Comparison of ENCODE assay signal across 1 cellular context in the genomic region with DNA sequence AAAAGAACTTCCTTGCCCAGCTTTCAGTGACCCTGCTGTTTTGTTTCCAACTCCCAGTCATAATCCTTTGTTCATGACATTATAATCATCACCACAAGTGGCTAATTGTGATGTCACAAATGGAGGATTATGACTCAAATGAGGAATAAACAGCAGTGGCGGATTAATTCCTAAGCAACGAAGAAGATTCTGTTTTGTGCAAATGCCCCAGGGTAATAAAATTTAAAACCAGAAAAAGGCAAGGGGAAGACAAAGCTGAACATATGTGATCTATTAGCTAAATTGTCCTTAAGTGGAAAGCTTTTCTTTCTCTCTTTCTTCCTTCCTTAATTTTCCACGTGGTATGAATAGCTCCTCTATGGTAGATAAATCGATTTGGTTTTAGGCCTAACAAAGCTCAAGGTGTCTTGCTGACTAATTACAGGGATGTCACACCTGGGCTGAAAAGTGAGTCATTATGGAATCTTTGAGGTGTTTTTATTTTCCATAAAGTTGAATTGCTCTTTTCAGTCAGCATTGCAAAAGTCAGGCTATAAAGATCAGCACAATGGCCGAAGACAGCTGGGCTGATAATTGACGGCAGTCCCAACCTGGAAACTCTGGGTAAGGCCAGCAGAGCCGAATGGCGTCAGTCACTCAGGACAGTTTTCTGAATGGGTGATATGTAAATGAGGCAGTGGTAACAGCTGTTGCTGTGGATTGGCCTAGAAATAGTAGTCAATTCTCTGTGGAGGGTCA.
TF ChIP-seq lines count a peak whose summit lies in the region.

No MANE protein-coding gene starts in this region.

TF ChIP-seq in GM12878, 131 proteins besides CTCF, POLR2A, EP300 and RAD21 (continued from another document):
- TF ChIP-seq, protein P1, sequence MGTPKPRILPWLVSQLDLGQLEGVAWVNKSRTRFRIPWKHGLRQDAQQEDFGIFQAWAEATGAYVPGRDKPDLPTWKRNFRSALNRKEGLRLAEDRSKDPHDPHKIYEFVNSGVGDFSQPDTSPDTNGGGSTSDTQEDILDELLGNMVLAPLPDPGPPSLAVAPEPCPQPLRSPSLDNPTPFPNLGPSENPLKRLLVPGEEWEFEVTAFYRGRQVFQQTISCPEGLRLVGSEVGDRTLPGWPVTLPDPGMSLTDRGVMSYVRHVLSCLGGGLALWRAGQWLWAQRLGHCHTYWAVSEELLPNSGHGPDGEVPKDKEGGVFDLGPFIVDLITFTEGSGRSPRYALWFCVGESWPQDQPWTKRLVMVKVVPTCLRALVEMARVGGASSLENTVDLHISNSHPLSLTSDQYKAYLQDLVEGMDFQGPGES (IDR thresholded peaks at IDR 0.05): no peak
- TF ChIP-seq SP1 (IDR thresholded peaks at IDR 0.05; ENCODE audit: low read depth, low read length) (no peak), STAT1 (conservative IDR thresholded peaks at IDR 0.05) (no peak), LARP7 (IDR thresholded peaks at IDR 0.05) (no peak), IKZF2 (IDR thresholded peaks at IDR 0.05) (peak; percentile 70 to 74; a peak in 3 of 4 replicates), JUND (IDR thresholded peaks at IDR 0.05; ENCODE audit: low read depth, low read length) (0 out of 2 replicates have a peak, but pooled peaks have one; percentile 30), ZNF207 (IDR thresholded peaks at IDR 0.05; ENCODE audit: borderline replicate concordance) (no peak), ESRRA (IDR thresholded peaks at IDR 0.05; ENCODE audit: low read length) (no peak), POLR2AphosphoS2 (IDR thresholded peaks at IDR 0.05; ENCODE audit: low read depth, low read length) (no peak), TCF7 (IDR thresholded peaks at IDR 0.05; ENCODE audit: borderline replicate concordance) (no peak), BACH1 (IDR thresholded peaks at IDR 0.05; ENCODE audit: borderline replicate concordance) (no peak), ATF7 (IDR thresholded peaks at IDR 0.05; ENCODE audit: low read depth) (peak; percentile 61), KDM1A (IDR thresholded peaks at IDR 0.05; ENCODE audit: borderline replicate concordance) (no peak), IKZF1 (conservative IDR thresholded peaks at IDR 0.05) (peak; percentile 69), ZSCAN29 (IDR thresholded peaks at IDR 0.05) (no peak), MTA3 (IDR thresholded peaks at IDR 0.05; ENCODE audit: borderline replicate concordance, low read length) (no peak), MTA2 (IDR thresholded peaks at IDR 0.05; ENCODE audit: low read depth) (peak; percentile 79), FOXM1 (IDR thresholded peaks at IDR 0.05; ENCODE audit: low read depth, low read length) (no peak), MXI1 (IDR thresholded peaks at IDR 0.05; ENCODE audit: low read depth, low read length) (no peak), HDAC6 (IDR thresholded peaks at IDR 0.05; ENCODE audit: unreplicated experiment) (no peak), ASH2L (IDR thresholded peaks at IDR 0.05; ENCODE audit: borderline replicate concordance, low read depth) (no peak)
- TF ChIP-seq, protein P2, sequence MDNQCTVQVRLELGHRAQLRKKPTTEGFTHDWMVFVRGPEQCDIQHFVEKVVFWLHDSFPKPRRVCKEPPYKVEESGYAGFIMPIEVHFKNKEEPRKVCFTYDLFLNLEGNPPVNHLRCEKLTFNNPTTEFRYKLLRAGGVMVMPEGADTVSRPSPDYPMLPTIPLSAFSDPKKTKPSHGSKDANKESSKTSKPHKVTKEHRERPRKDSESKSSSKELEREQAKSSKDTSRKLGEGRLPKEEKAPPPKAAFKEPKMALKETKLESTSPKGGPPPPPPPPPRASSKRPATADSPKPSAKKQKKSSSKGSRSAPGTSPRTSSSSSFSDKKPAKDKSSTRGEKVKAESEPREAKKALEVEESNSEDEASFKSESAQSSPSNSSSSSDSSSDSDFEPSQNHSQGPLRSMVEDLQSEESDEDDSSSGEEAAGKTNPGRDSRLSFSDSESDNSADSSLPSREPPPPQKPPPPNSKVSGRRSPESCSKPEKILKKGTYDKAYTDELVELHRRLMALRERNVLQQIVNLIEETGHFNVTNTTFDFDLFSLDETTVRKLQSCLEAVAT (IDR thresholded peaks at IDR 0.05): no peak
- TF ChIP-seq, protein P3, sequence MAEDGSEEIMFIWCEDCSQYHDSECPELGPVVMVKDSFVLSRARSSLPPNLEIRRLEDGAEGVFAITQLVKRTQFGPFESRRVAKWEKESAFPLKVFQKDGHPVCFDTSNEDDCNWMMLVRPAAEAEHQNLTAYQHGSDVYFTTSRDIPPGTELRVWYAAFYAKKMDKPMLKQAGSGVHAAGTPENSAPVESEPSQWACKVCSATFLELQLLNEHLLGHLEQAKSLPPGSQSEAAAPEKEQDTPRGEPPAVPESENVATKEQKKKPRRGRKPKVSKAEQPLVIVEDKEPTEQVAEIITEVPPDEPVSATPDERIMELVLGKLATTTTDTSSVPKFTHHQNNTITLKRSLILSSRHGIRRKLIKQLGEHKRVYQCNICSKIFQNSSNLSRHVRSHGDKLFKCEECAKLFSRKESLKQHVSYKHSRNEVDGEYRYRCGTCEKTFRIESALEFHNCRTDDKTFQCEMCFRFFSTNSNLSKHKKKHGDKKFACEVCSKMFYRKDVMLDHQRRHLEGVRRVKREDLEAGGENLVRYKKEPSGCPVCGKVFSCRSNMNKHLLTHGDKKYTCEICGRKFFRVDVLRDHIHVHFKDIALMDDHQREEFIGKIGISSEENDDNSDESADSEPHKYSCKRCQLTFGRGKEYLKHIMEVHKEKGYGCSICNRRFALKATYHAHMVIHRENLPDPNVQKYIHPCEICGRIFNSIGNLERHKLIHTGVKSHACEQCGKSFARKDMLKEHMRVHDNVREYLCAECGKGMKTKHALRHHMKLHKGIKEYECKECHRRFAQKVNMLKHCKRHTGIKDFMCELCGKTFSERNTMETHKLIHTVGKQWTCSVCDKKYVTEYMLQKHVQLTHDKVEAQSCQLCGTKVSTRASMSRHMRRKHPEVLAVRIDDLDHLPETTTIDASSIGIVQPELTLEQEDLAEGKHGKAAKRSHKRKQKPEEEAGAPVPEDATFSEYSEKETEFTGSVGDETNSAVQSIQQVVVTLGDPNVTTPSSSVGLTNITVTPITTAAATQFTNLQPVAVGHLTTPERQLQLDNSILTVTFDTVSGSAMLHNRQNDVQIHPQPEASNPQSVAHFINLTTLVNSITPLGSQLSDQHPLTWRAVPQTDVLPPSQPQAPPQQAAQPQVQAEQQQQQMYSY (CRISPR knock-in tag; IDR thresholded peaks at IDR 0.05): no peak
- TF ChIP-seq, protein P4, sequence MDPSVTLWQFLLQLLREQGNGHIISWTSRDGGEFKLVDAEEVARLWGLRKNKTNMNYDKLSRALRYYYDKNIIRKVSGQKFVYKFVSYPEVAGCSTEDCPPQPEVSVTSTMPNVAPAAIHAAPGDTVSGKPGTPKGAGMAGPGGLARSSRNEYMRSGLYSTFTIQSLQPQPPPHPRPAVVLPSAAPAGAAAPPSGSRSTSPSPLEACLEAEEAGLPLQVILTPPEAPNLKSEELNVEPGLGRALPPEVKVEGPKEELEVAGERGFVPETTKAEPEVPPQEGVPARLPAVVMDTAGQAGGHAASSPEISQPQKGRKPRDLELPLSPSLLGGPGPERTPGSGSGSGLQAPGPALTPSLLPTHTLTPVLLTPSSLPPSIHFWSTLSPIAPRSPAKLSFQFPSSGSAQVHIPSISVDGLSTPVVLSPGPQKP (IDR thresholded peaks at IDR 0.05; ENCODE audit: low read depth, low read length): no peak
- TF ChIP-seq, protein P5, sequence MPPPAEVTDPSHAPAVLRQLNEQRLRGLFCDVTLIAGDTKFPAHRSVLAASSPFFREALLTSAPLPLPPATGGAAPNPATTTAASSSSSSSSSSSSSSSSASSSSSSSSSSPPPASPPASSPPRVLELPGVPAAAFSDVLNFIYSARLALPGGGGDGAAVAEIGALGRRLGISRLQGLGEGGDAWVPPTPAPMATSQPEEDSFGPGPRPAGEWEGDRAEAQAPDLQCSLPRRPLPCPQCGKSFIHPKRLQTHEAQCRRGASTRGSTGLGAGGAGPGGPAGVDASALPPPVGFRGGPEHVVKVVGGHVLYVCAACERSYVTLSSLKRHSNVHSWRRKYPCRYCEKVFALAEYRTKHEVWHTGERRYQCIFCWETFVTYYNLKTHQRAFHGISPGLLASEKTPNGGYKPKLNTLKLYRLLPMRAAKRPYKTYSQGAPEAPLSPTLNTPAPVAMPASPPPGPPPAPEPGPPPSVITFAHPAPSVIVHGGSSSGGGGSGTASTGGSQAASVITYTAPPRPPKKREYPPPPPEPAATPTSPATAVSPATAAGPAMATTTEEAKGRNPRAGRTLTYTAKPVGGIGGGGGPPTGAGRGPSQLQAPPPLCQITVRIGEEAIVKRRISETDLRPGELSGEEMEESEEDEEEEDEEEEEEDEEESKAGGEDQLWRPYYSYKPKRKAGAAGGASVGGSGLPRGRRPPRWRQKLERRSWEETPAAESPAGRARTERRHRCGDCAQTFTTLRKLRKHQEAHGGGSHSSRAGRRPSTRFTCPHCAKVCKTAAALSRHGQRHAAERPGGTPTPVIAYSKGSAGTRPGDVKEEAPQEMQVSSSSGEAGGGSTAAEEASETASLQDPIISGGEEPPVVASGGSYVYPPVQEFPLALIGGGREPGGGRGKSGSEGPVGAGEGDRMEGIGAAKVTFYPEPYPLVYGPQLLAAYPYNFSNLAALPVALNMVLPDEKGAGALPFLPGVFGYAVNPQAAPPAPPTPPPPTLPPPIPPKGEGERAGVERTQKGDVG (CRISPR knock-in tag; IDR thresholded peaks at IDR 0.05): no peak
